Comparison of ENCODE assay signal across 8 cellular contexts in genomic region chr17:42809250-42809649, GRCh38. TPM values are rescaled to one million over a fixed set of nuclear protein-coding genes. Genes with fewer than 3 reads are reported as not detected.
DNase-seq lines count a peak whose midpoint lies in the region; ATAC-seq and TF ChIP-seq lines count a peak whose summit lies in the region.
"Had no signal": no experiment of that assay in that cellular context is flagged by ENCODE, and none has a peak within 500 bp of the region (broad histone marks: within the 10 kb centered on the region; RNA-seq: fewer than 3 reads in every experiment).

No MANE protein-coding gene starts in this region.

- H2AFZ ChIP-seq in smooth muscle cell (ENCODE audit: low read depth), result no peak overlapping the region
- H2AFZ ChIP-seq: neural progenitor cell had no signal

- H3K27ac ChIP-seq in angular gyrus (ENCODE audit: low read depth, low read length) (peak overlapping the region; percentile 58), right cardiac atrium (ENCODE audit: low read length) (no peak overlapping the region), stomach smooth muscle (ENCODE audit: low read length) (peak overlapping the region; percentile 60), smooth muscle cell (ENCODE audit: low read depth) (no peak overlapping the region)
- H3K27ac ChIP-seq: neural progenitor cell had no signal

- no peak overlapping the region for H3K4me2 ChIP-seq in smooth muscle cell
- H3K4me2 ChIP-seq: neural progenitor cell had no signal

- H3K4me1 ChIP-seq in right cardiac atrium (ENCODE audit: control insufficient read depth, insufficient read depth, low read length), result no peaks in the 10 kb centered on the region
- peaks cover 26% of the 10 kb centered on the region for H3K4me1 ChIP-seq in stomach smooth muscle (ENCODE audit: control insufficient read depth, insufficient read depth, low read length)
- H3K4me1 ChIP-seq in smooth muscle cell (ENCODE audit: low read depth), result no peaks in the 10 kb centered on the region
- H3K4me1 ChIP-seq: neural progenitor cell had no signal

- H3K4me3 ChIP-seq in right cardiac atrium (ENCODE audit: low read length) (no peak overlapping the region), stomach smooth muscle (ENCODE audit: low read length in 2 of 2) (no peak overlapping the region), smooth muscle cell (no peak overlapping the region)
- H3K4me3 ChIP-seq: neural progenitor cell had no signal

- H3K27me3 ChIP-seq in right cardiac atrium (ENCODE audit: control insufficient read depth, insufficient read depth), result no peaks in the 10 kb centered on the region
- no peaks in the 10 kb centered on the region for H3K27me3 ChIP-seq in stomach smooth muscle (ENCODE audit: control insufficient read depth in 1 of 2, insufficient read depth in 2 of 2, low read length in 2 of 2)
- no peaks in the 10 kb centered on the region for H3K27me3 ChIP-seq in smooth muscle cell (ENCODE audit: low read depth)
- H3K27me3 ChIP-seq: neural progenitor cell had no signal

- H3K79me2 ChIP-seq in smooth muscle cell (ENCODE audit: low read depth), result no peaks in the 10 kb centered on the region

- no peaks in the 10 kb centered on the region for H3F3A ChIP-seq in smooth muscle cell (ENCODE audit: low read depth)

- no peaks in the 10 kb centered on the region for H4K20me1 ChIP-seq in smooth muscle cell (ENCODE audit: low read depth)

- no peak for TF ChIP-seq CTCF in smooth muscle cell (IDR thresholded peaks at IDR 0.05; ENCODE audit: borderline replicate concordance, insufficient read depth, poor library complexity, severe bottlenecking)

- peak; percentile 36 to 50 for ATAC-seq in right cardiac atrium

- intact Hi-C loops in right cardiac atrium (cut with DNase I), result no loop called here

- no peak overlapping the region for H3K9ac ChIP-seq in stomach smooth muscle (ENCODE audit: low read length in 2 of 2)
- no peak overlapping the region for H3K9ac ChIP-seq in smooth muscle cell (ENCODE audit: low read depth)
- H3K9ac ChIP-seq: neural progenitor cell had no signal

- DNase-seq in HCEC 1CT (peak; percentile 90), right cardiac atrium (no peak), DMS153 treated with DMSO at 0.1 percent for 48 hours (lab: John Stamatoyannopoulos, UW; ENCODE audit: unreplicated experiment) (no peak), NCI-H1105 treated with DMSO at 0.1 percent for 48 hours (lab: John Stamatoyannopoulos, UW) (no peak), smooth muscle cell (lab: John Stamatoyannopoulos, UW; ENCODE audit: unreplicated experiment) (no peak)

- H3K9me3 ChIP-seq in right cardiac atrium (ENCODE audit: control insufficient read depth, low read length) (no peaks in the 10 kb centered on the region), stomach smooth muscle (ENCODE audit: control insufficient read depth in 2 of 2, low read length in 2 of 2) (no peaks in the 10 kb centered on the region), smooth muscle cell (replicated peaks; ENCODE audit: low read depth) (no peaks in the 10 kb centered on the region)

- H3K36me3 ChIP-seq in stomach smooth muscle (ENCODE audit: control insufficient read depth in 2 of 2, insufficient read depth in 2 of 2, low read length in 2 of 2) (peaks cover 10 to 22% of the 10 kb centered on the region in 2 donors), smooth muscle cell (ENCODE audit: low read depth) (peaks cover 11% of the 10 kb centered on the region)
- H3K36me3 ChIP-seq: neural progenitor cell had no signal

- 33% methylated on average over 3 of the region's 3 CpGs for WGBS in right cardiac atrium
- WGBS in smooth muscle cell (ENCODE audit: low lambda C conversion rate), result 85% methylated on average over 3 of the region's 3 CpGs

RNA-seq across cellular contexts. Expression of gene CNTD1, which starts 10.6 kb away (rescaled TPM):
- total RNA-seq in right cardiac atrium (under 1 TPM in 2 of 4 donors, not detected in 2; 0.20 to 0.53 TPM), smooth muscle cell (not detected in 2 replicates)
- polyA plus RNA-seq in right cardiac atrium (0.59 TPM), smooth muscle cell (0.17 and 0.71 TPM in 2 replicates)

RNA-seq across cellular contexts. Expression of gene COA3, which starts 10.7 kb away (rescaled TPM):
- total RNA-seq in right cardiac atrium (10 to 100 TPM; 64.4 to 74.4 (median 70.7) TPM), smooth muscle cell (71.1 and 106 TPM in 2 replicates)
- polyA plus RNA-seq in right cardiac atrium (142 TPM), smooth muscle cell (127 and 147 TPM in 2 replicates)

RNA-seq across cellular contexts. Expression of gene BECN1, which starts 14.8 kb away (rescaled TPM):
- total RNA-seq in right cardiac atrium, result 10 to 100 TPM; 69.6 to 88.1 (median 71.8) TPM
- polyA plus RNA-seq in right cardiac atrium, result 54.3 TPM
- total RNA-seq in smooth muscle cell, result 57.5 and 66.5 TPM in 2 replicates
- 54.8 and 61.9 TPM in 2 replicates for polyA plus RNA-seq in smooth muscle cell

RNA-seq across cellular contexts. Expression of gene PSME3, which starts 23.9 kb away (rescaled TPM):
- total RNA-seq in right cardiac atrium, result 10 to 100 TPM; 61.0 to 82.0 (median 70.1) TPM
- polyA plus RNA-seq in right cardiac atrium, result 57.6 TPM
- total RNA-seq in smooth muscle cell, result 56.5 and 67.1 TPM in 2 replicates
- 85.3 and 87.0 TPM in 2 replicates for polyA plus RNA-seq in smooth muscle cell

RNA-seq across cellular contexts. Expression of gene WNK4, which starts 28.8 kb away (rescaled TPM):
- total RNA-seq in right cardiac atrium (not detected), smooth muscle cell (0.22 and 0.49 TPM in 2 replicates)
- polyA plus RNA-seq in right cardiac atrium (0.05 TPM), smooth muscle cell (0.39 TPM in 1 of 2 replicates, not detected in the other)

Comparison
In these comparisons a context has a peak if more than half of its experiments do, and no peak if none do; other contexts are left out.
1. H3K27ac ChIP-seq: peak in angular gyrus (single experiment) and stomach smooth muscle (single experiment); none in right cardiac atrium (single experiment) and smooth muscle cell (single experiment).